In the genomic region with DNA sequence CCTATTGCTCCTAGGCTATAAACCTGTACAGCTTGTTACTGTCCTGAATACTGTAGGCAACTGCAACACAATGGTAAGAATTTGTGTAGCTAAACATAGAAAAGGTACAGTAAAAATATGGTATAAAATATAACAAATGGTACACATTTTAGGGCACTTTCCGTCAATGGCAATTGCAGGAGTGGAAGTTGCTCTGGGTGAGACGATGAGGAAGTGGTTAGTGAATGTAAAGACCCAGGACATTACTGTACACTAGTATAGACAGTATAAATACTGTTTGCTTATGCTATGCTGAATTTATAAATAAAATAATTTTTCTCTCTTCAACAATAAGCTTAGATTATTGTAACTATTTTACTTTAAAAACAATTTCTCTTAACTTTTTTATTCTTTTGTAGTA, we compare ENCODE assay signal across 23 cellular contexts. TPM values are rescaled to one million over a fixed set of nuclear protein-coding genes. Genes with fewer than 3 reads are reported as not detected.
DNase-seq lines count a peak whose midpoint lies in the region; TF ChIP-seq lines count a peak whose summit lies in the region.
"Had no signal": no experiment of that assay in that cellular context is flagged by ENCODE, and none has a peak within 500 bp of the region (broad histone marks: within the 10 kb centered on the region; RNA-seq: fewer than 3 reads in every experiment).

No MANE protein-coding gene starts in this region.

- no peaks in the 10 kb centered on the region for H3K9me3 Mint-ChIP-seq in endodermal cell
- H3K9me3 Mint-ChIP-seq: activated T-helper 1 cell treated with anti-CD3 and anti-CD28 coated beads, Interleukin-12 subunit alpha, Interleukin-12 subunit beta, Interleukin-2, Interleukin-4 antibody, amounts not matched to agents 30 ng/mL and 10 ng/mL and 1 ng/mL, durations not matched to agents 14 hours and 24 hours and 36 hours; type B pancreatic cell had no signal

- peaks cover 11% of the 10 kb centered on the region for H3K4me1 Mint-ChIP-seq in endodermal cell

- H3K9me3 ChIP-seq in neutrophil (no peaks in the 10 kb centered on the region), endodermal cell (ENCODE audit: control insufficient read depth, low read length) (no peaks in the 10 kb centered on the region)
- no peaks in the 10 kb centered on the region for H3K9me3 ChIP-seq in effector memory CD4-positive, alpha-beta T cell (ENCODE audit: control insufficient read depth, low read length)

- H3K27me3 Mint-ChIP-seq in endodermal cell (ENCODE audit: insufficient read depth), result peaks cover 6% of the 10 kb centered on the region

- H3K4me3 ChIP-seq in neutrophil (ENCODE audit: low read depth in 1 of 2, low read length in 1 of 2) (peak overlapping the region in 1 of 2 experiments; percentile 56), endodermal cell (ENCODE audit: low read length) (no peak overlapping the region)
- H3K4me3 ChIP-seq in effector memory CD4-positive, alpha-beta T cell (ENCODE audit: insufficient read depth, low read depth, low read length, poor library complexity, severe bottlenecking), result no peak overlapping the region

- H3K27ac ChIP-seq in VCaP, result peak overlapping the region; percentile 92
- H3K27ac ChIP-seq in neutrophil, result peak overlapping the region; percentile 86
- no peak overlapping the region for H3K27ac ChIP-seq in endodermal cell (ENCODE audit: low read depth, low read length)
- H3K27ac ChIP-seq in effector memory CD4-positive, alpha-beta T cell (ENCODE audit: insufficient read depth, low read length, poor library complexity, severe bottlenecking), result no peak overlapping the region

- H3K27ac Mint-ChIP-seq in endodermal cell, result no peak overlapping the region
- H3K27ac Mint-ChIP-seq: type B pancreatic cell had no signal

- H3K27me3 ChIP-seq in neutrophil (no peaks in the 10 kb centered on the region), endodermal cell (ENCODE audit: control insufficient read depth, insufficient read depth, low read length, poor library complexity, severe bottlenecking) (peaks cover 7% of the 10 kb centered on the region)
- peaks cover 2% of the 10 kb centered on the region for H3K27me3 ChIP-seq in effector memory CD4-positive, alpha-beta T cell (replicated peaks; ENCODE audit: control insufficient read depth, insufficient read depth, low read length, poor library complexity, severe bottlenecking)

- TF ChIP-seq CTCF in VCaP (conservative IDR thresholded peaks at IDR 0.05), result no peak
- TF ChIP-seq CTCF in neutrophil (IDR thresholded peaks at IDR 0.05), result no peak
- no peak for TF ChIP-seq CTCF in endodermal cell (conservative IDR thresholded peaks at IDR 0.05)

- H3K9ac ChIP-seq in endodermal cell (ENCODE audit: extremely low read depth, low read length, poor library complexity, severe bottlenecking), result no peak overlapping the region

- peak; percentile 87 for DNase-seq in SIG-M5 treated with dmso at 0.1 percent for 504 hours (lab: John Stamatoyannopoulos, UW; ENCODE audit: unreplicated experiment)
- no peak for DNase-seq in SIG-M5 (lab: John Stamatoyannopoulos, UW)
- peak; percentile 79 to 82 for DNase-seq in Kasumi-1 (lab: John Stamatoyannopoulos, UW)
- DNase-seq in H4 (ENCODE audit: low spot score), result no peak
- DNase-seq in endodermal cell, result no peak
- DNase-seq in effector memory CD4-positive, alpha-beta T cell, result no peak
- DNase-seq: 8988T; activated CD8-positive, alpha-beta T cell treated with anti-CD3 and anti-CD28 coated beads, Interleukin-2, amount 10 ng/mL, durations not matched to agents 7 days and 5 days; amniotic stem cell; C1 segment of cervical spinal cord; DMS53; hippocampal formation; kidney; mesenchymal stem cell; NCI-H2081 treated with DMSO at 0.1 percent for 48 hours; NCI-H526; stimulated activated CD4-positive, alpha-beta T cell treated with anti-CD3 and anti-CD28 coated beads, Interleukin-15, amount 100 ng/mL, for 24 hours; stimulated activated naive CD4-positive, alpha-beta T cell treated with Interleukin-2 at 50 U/mL for 16 hours; SW 1271 had no signal

- no peaks in the 10 kb centered on the region for H3K36me3 Mint-ChIP-seq in endodermal cell (ENCODE audit: low read depth)
- H3K36me3 Mint-ChIP-seq: type B pancreatic cell had no signal

- no peak overlapping the region for H3K4me3 Mint-ChIP-seq in endodermal cell
- H3K4me3 Mint-ChIP-seq: type B pancreatic cell had no signal

- H3K4me1 ChIP-seq in neutrophil (ENCODE audit: control insufficient read depth in 1 of 2, insufficient read depth in 1 of 2, low read depth in 1 of 2, low read length in 1 of 2) (peaks cover 89 to 93% of the 10 kb centered on the region in 2 experiments), endodermal cell (ENCODE audit: control insufficient read depth, insufficient read depth, low read length) (no peaks in the 10 kb centered on the region)
- H3K4me1 ChIP-seq in effector memory CD4-positive, alpha-beta T cell (ENCODE audit: control insufficient read depth, insufficient read depth, low read length, poor library complexity, severe bottlenecking), result peaks cover 14% of the 10 kb centered on the region

- H3K36me3 ChIP-seq in neutrophil, result no peaks in the 10 kb centered on the region
- no peaks in the 10 kb centered on the region for H3K36me3 ChIP-seq in endodermal cell (ENCODE audit: control insufficient read depth, insufficient read depth, low read length)
- no peaks in the 10 kb centered on the region for H3K36me3 ChIP-seq in effector memory CD4-positive, alpha-beta T cell (ENCODE audit: control insufficient read depth, insufficient read depth, low read length)

- WGBS in endodermal cell (ENCODE audit: insufficient coverage in 1 of 2, insufficient read length in 1 of 2), 2 experiments, result 100% methylated on average over 2 of the region's 2 CpGs; no CpG with 5 or more reads in 1 of the 2 experiments

RNA-seq across cellular contexts. Expression of gene ADRB2, which starts 15.6 kb away (rescaled TPM):
- total RNA-seq in H4 (2014; rRNA removed; shearing (Covaris generic)), result 0.37 and 1.2 TPM in 2 replicates
- under 1 TPM; 0.20 to 0.42 TPM for total RNA-seq in endodermal cell
- 0.50 TPM for polyA plus RNA-seq in endodermal cell (2013, experiment 1 of 2)
- polyA plus RNA-seq in endodermal cell (2013, experiment 2 of 2), result 0.41 TPM

Comparison
In these comparisons a context has a peak if more than half of its experiments do, and no peak if none do; other contexts are left out.
1. DNase-seq: peak in SIG-M5 treated with dmso at 0.1 percent for 504 hours (single experiment) and Kasumi-1 (2 of 2); none in SIG-M5 (single experiment), H4 (single experiment), endodermal cell (single experiment) and effector memory CD4-positive, alpha-beta T cell (0 of 3).
2. H3K27ac ChIP-seq: peak in VCaP (single experiment) and neutrophil (single experiment); none in endodermal cell (single experiment) and effector memory CD4-positive, alpha-beta T cell (single experiment).